In the genomic region with DNA sequence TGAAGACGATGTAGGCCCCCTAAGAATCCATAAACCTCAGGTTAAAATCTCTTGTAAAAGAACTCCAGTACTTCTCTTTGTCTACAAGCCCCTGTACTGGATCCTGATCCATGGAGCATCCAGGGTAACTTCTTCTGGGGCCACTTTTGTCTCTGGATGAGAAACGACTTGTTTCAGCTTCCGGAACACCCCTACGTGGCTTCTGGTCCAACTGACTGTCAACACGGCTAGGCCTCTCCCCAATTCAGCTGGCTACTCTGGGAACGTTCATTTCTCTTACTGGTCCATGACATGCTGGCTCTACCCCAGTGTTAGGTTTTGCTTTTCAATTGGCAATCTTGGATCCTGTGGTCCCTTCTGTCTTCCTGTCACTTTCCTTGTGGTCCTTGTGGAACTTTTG, we compare ENCODE assay signal across 11 cellular contexts.
DNase-seq lines count a peak whose midpoint lies in the region; ATAC-seq and TF ChIP-seq lines count a peak whose summit lies in the region.
"Had no signal": no experiment of that assay in that cellular context is flagged by ENCODE, and none has a peak within 500 bp of the region (broad histone marks: within the 10 kb centered on the region; RNA-seq: fewer than 3 reads in every experiment).

No MANE protein-coding gene starts in this region.

- H3K9me3 ChIP-seq in SK-N-SH (no peaks in the 10 kb centered on the region), fibroblast of lung (ENCODE audit: control insufficient read depth, insufficient read depth, low read depth, low read length) (no peaks in the 10 kb centered on the region), prostate gland (no peaks in the 10 kb centered on the region)
- H3K9me3 ChIP-seq in CD8-positive, alpha-beta memory T cell (ENCODE audit: low read length), result no peaks in the 10 kb centered on the region

- H3K9ac ChIP-seq in SK-N-SH (no peak overlapping the region), fibroblast of lung (ENCODE audit: insufficient read depth, low read length) (no peak overlapping the region)

- no peak for TF ChIP-seq RAD21 in SK-N-SH (IDR thresholded peaks at IDR 0.05; ENCODE audit: low read length)

- H2AFZ ChIP-seq in SK-N-SH (ENCODE audit: low read depth), result 0 out of 2 replicates have a peak overlapping the region, but pooled peaks have one; percentile 21
- peak overlapping the region; percentile 0 for H2AFZ ChIP-seq in fibroblast of lung (ENCODE audit: low read length)

- peaks cover 38 to 66% (median 53%) of the 10 kb centered on the region in 3 donors for H3K4me1 Mint-ChIP-seq in CD8-positive, alpha-beta memory T cell

- no peak for TF ChIP-seq POLR2A in prostate gland (IDR thresholded peaks at IDR 0.05)

- no peaks in the 10 kb centered on the region for H3K79me2 ChIP-seq in SK-N-SH (ENCODE audit: insufficient read depth)
- H3K79me2 ChIP-seq in fibroblast of lung (ENCODE audit: control insufficient read depth, insufficient read depth, low read length), result no peaks in the 10 kb centered on the region

- no peaks in the 10 kb centered on the region for H3K36me3 Mint-ChIP-seq in CD8-positive, alpha-beta memory T cell

- H3K36me3 ChIP-seq in SK-N-SH (replicated peaks in 1 of 2; ENCODE audit: control insufficient read depth in 1 of 2, insufficient read depth in 2 of 2, low read length in 1 of 2) (no peaks in the 10 kb centered on the region), fibroblast of lung (ENCODE audit: control insufficient read depth, insufficient read depth, low read length) (no peaks in the 10 kb centered on the region), prostate gland (no peaks in the 10 kb centered on the region), H7 (replicated peaks; ENCODE audit: control insufficient read depth, insufficient read depth, low read length) (no peaks in the 10 kb centered on the region)
- no peaks in the 10 kb centered on the region for H3K36me3 ChIP-seq in CD8-positive, alpha-beta memory T cell (ENCODE audit: insufficient read depth, low read length)

- TF ChIP-seq CTCF in AG10803 (conservative IDR thresholded peaks at IDR 0.05; ENCODE audit: low read length) (no peak), SK-N-SH (IDR thresholded peaks at IDR 0.05) (no peak), fibroblast of lung (conservative IDR thresholded peaks at IDR 0.05 in 1 of 2, IDR thresholded peaks at IDR 0.05 in 1 of 2; ENCODE audit: low read depth in 1 of 2, low read length in 2 of 2) (no peak), prostate gland (IDR thresholded peaks at IDR 0.05) (no peak)

- H3K4me1 ChIP-seq in SK-N-SH (ENCODE audit: control insufficient read depth in 1 of 2, insufficient read depth in 2 of 2, low read depth in 1 of 2, low read length in 1 of 2), result peaks cover 2 to 11% of the 10 kb centered on the region in 2 experiments; a peak in 3 of 4 replicates
- H3K4me1 ChIP-seq in fibroblast of lung (ENCODE audit: control insufficient read depth, extremely low read depth, insufficient read depth, low read length), result peaks cover 20% of the 10 kb centered on the region
- no peaks in the 10 kb centered on the region for H3K4me1 ChIP-seq in prostate gland (replicated peaks)
- peaks cover 59% of the 10 kb centered on the region for H3K4me1 ChIP-seq in CD8-positive, alpha-beta memory T cell (ENCODE audit: insufficient read depth, low read length)

- peaks cover 24% of the 10 kb centered on the region for H3F3A ChIP-seq in SK-N-SH (replicated peaks; ENCODE audit: insufficient read depth)

- DNase-seq in AG10803 (ENCODE audit: low read depth) (peak; percentile 20), SK-N-SH (no peak), fibroblast of lung (ENCODE audit: low read depth in 2 of 2) (peak in 1 of 2 donors; percentile 61), prostate gland (ENCODE audit: low spot score) (no peak), H7 (no peak)
- DNase-seq in CD8-positive, alpha-beta memory T cell, result no peak
- DNase-seq: activated gamma-delta T cell treated with Interleukin-2 at 50 U/mL for 16 hours, retina had no signal

- TF ChIP-seq EP300 in SK-N-SH (IDR thresholded peaks at IDR 0.05; ENCODE audit: borderline replicate concordance in 1 of 2, low read depth in 1 of 2, low read length in 1 of 2), result no peak

- H3K9me3 Mint-ChIP-seq in CD8-positive, alpha-beta memory T cell, result no peaks in the 10 kb centered on the region

- no peaks in the 10 kb centered on the region for H3K9me2 ChIP-seq in SK-N-SH

- H3K27me3 ChIP-seq in SK-N-SH (ENCODE audit: insufficient read depth), result no peaks in the 10 kb centered on the region
- H3K27me3 ChIP-seq in fibroblast of lung (ENCODE audit: control insufficient read depth, insufficient read depth, low read length), result no peaks in the 10 kb centered on the region
- no peaks in the 10 kb centered on the region for H3K27me3 ChIP-seq in prostate gland (replicated peaks; ENCODE audit: insufficient read depth)
- H3K27me3 ChIP-seq in CD8-positive, alpha-beta memory T cell (ENCODE audit: insufficient read depth, low read length, poor library complexity, severe bottlenecking), result no peaks in the 10 kb centered on the region
- no peaks in the 10 kb centered on the region for H3K27me3 ChIP-seq in H7 (ENCODE audit: control insufficient read depth, insufficient read depth, low read length)

- H3K4me2 ChIP-seq in SK-N-SH (no peak overlapping the region), fibroblast of lung (ENCODE audit: extremely low read depth, insufficient read depth, low read length) (peak overlapping the region; percentile 23)

- H3K27me3 Mint-ChIP-seq in CD8-positive, alpha-beta memory T cell, result peaks cover 0 to 3% of the 10 kb centered on the region in 2 donors

- intact Hi-C loops in prostate gland (cut with DNase I), result loop anchor here (2.0 to 10.0 kb wide), 4 partner anchors 119 to 376 kb away; a partner anchor contains a TSS

- CTCF ChIA-PET in SK-N-SH (lab: Yijun Ruan, JAX), result interaction anchor here (0.6 to 1.7 kb wide), 10 partner anchors 34 to 381 kb away, joined by 3 to 5 read pairs (median 4); no protein-coding TSS in a partner anchor
- CTCF ChIA-PET in CD8-positive, alpha-beta memory T cell (lab: Charles Lee), result no interaction called here

- H4K20me1 ChIP-seq in SK-N-SH (ENCODE audit: insufficient read depth) (no peaks in the 10 kb centered on the region), fibroblast of lung (ENCODE audit: control insufficient read depth, extremely low read depth, insufficient read depth, low read length) (no peaks in the 10 kb centered on the region)

- H3K4me3 ChIP-seq in AG10803 (ENCODE audit: low read length) (no peak overlapping the region), SK-N-SH (ENCODE audit: low read depth in 2 of 2, low read length in 1 of 2) (no peak overlapping the region), fibroblast of lung (replicated peaks in 1 of 4; ENCODE audit: control extremely low read depth in 1 of 4, insufficient read depth in 1 of 4, low read depth in 3 of 4, low read length in 4 of 4) (no peak overlapping the region), prostate gland (no peak overlapping the region), H7 (ENCODE audit: insufficient read depth, low read depth, low read length) (no peak overlapping the region)
- H3K4me3 ChIP-seq in CD8-positive, alpha-beta memory T cell (ENCODE audit: low read length), result no peak overlapping the region

- ATAC-seq in GM18498 (IDR thresholded peaks at IDR 0.05; ENCODE audit: unreplicated experiment), result no peak
- ATAC-seq in GM18861 (IDR thresholded peaks at IDR 0.05; ENCODE audit: unreplicated experiment), result no peak

- H3K27ac ChIP-seq in SK-N-SH (ENCODE audit: low read depth in 2 of 2, low read length in 1 of 2) (peak overlapping the region; percentile 63 to 64; a peak in 3 of 4 replicates), fibroblast of lung (ENCODE audit: insufficient read depth, low read length) (peak overlapping the region; percentile 69), prostate gland (peak overlapping the region; percentile 48 to 67)
- no peak overlapping the region for H3K27ac ChIP-seq in CD8-positive, alpha-beta memory T cell (ENCODE audit: low read depth, low read length)
- H3K27ac ChIP-seq: VCaP had no signal

- H3K4me3 Mint-ChIP-seq in CD8-positive, alpha-beta memory T cell, result peak overlapping the region in 1 of 7 donors; percentile 21

- 74% methylated on average over 5 of the region's 6 CpGs for WGBS in SK-N-SH (ENCODE audit: low lambda C conversion rate)
- 36% methylated on average over 6 of the region's 6 CpGs for WGBS in prostate gland

- POLR2A ChIA-PET in SK-N-SH (lab: Yijun Ruan, JAX), result no interaction called here
- POLR2A ChIA-PET in CD8-positive, alpha-beta memory T cell (lab: Charles Lee), result interaction anchor here (0.5 to 0.6 kb wide), 2 partner anchors 274 to 748 kb away, joined by 4 to 7 read pairs; no protein-coding TSS in a partner anchor

- peak overlapping the region in 3 of 8 donors; percentile 7 to 89 (median 51) for H3K27ac Mint-ChIP-seq in CD8-positive, alpha-beta memory T cell

TF ChIP-seq in SK-N-SH, 30 proteins besides CTCF, POLR2A, EP300 and RAD21:
- no peak for TF ChIP-seq TAF1 (IDR thresholded peaks at IDR 0.05; ENCODE audit: borderline replicate concordance, low read depth, low read length)
- no peak for TF ChIP-seq MXI1 (IDR thresholded peaks at IDR 0.05; ENCODE audit: low read depth, low read length)
- TF ChIP-seq, protein P1, sequence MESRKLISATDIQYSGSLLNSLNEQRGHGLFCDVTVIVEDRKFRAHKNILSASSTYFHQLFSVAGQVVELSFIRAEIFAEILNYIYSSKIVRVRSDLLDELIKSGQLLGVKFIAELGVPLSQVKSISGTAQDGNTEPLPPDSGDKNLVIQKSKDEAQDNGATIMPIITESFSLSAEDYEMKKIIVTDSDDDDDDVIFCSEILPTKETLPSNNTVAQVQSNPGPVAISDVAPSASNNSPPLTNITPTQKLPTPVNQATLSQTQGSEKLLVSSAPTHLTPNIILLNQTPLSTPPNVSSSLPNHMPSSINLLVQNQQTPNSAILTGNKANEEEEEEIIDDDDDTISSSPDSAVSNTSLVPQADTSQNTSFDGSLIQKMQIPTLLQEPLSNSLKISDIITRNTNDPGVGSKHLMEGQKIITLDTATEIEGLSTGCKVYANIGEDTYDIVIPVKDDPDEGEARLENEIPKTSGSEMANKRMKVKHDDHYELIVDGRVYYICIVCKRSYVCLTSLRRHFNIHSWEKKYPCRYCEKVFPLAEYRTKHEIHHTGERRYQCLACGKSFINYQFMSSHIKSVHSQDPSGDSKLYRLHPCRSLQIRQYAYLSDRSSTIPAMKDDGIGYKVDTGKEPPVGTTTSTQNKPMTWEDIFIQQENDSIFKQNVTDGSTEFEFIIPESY (IDR thresholded peaks at IDR 0.05; ENCODE audit: borderline replicate concordance, low read depth), result no peak
- TF ChIP-seq MEF2A (IDR thresholded peaks at IDR 0.05; ENCODE audit: borderline replicate concordance, low read depth), result no peak
